ENCODE assay signal across 1 cellular context in genomic region chr12:31728917-31729640, GRCh38.
TF ChIP-seq lines count a peak whose summit lies in the region.

Gene AMN1 (minus strand): TSS chr12:31729021. CDS start chr12:31729008, 13 bp downstream.

TF ChIP-seq in HepG2, 621 proteins besides CTCF, POLR2A, EP300 and RAD21 (continued from another document and continues in another):
- no peak for TF ChIP-seq KIAA2018 (CRISPR knock-in tag; IDR thresholded peaks at IDR 0.05; ENCODE audit: borderline replicate concordance)
- TF ChIP-seq ZNF101 (CRISPR knock-in tag; IDR thresholded peaks at IDR 0.05; ENCODE audit: borderline replicate concordance, low read depth): no peak
- TF ChIP-seq GTF3A (CRISPR knock-in tag; conservative IDR thresholded peaks at IDR 0.05): no peak
- TF ChIP-seq, protein P1, sequence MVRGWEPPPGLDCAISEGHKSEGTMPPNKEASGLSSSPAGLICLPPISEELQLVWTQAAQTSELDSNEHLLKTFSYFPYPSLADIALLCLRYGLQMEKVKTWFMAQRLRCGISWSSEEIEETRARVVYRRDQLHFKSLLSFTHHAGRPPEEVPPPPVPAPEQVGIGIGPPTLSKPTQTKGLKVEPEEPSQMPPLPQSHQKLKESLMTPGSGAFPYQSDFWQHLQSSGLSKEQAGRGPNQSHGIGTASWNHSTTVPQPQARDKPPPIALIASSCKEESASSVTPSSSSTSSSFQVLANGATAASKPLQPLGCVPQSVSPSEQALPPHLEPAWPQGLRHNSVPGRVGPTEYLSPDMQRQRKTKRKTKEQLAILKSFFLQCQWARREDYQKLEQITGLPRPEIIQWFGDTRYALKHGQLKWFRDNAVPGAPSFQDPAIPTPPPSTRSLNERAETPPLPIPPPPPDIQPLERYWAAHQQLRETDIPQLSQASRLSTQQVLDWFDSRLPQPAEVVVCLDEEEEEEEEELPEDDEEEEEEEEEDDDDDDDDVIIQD (CRISPR knock-in tag; IDR thresholded peaks at IDR 0.05; ENCODE audit: low read depth): peak; percentile 71
- no peak for TF ChIP-seq FOXM1 (CRISPR knock-in tag; IDR thresholded peaks at IDR 0.05)
- TF ChIP-seq ZNF543 (CRISPR knock-in tag; IDR thresholded peaks at IDR 0.05): no peak
- TF ChIP-seq RARA (CRISPR knock-in tag; IDR thresholded peaks at IDR 0.05): no peak
- peak; percentile 87 for TF ChIP-seq ZNF121 (CRISPR knock-in tag; IDR thresholded peaks at IDR 0.05)
- no peak for TF ChIP-seq TGIF2 (CRISPR knock-in tag; IDR thresholded peaks at IDR 0.05)
- TF ChIP-seq, protein P2, sequence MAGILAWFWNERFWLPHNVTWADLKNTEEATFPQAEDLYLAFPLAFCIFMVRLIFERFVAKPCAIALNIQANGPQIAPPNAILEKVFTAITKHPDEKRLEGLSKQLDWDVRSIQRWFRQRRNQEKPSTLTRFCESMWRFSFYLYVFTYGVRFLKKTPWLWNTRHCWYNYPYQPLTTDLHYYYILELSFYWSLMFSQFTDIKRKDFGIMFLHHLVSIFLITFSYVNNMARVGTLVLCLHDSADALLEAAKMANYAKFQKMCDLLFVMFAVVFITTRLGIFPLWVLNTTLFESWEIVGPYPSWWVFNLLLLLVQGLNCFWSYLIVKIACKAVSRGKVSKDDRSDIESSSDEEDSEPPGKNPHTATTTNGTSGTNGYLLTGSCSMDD (CRISPR knock-in tag; IDR thresholded peaks at IDR 0.05): no peak
- no peak for TF ChIP-seq ATAD3A (CRISPR knock-in tag; IDR thresholded peaks at IDR 0.05)
- TF ChIP-seq TCF12 (IDR thresholded peaks at IDR 0.05): no peak
- no peak for TF ChIP-seq TCF12 (CRISPR knock-in tag; IDR thresholded peaks at IDR 0.05)
- TF ChIP-seq GATA4 (IDR thresholded peaks at IDR 0.05; ENCODE audit: borderline replicate concordance, low read depth): no peak; the same call in 1 of the 2 replicates
- no peak for TF ChIP-seq MTF2 (CRISPR knock-in tag; IDR thresholded peaks at IDR 0.05; ENCODE audit: borderline replicate concordance)
- TF ChIP-seq ZNF552 (CRISPR knock-in tag; IDR thresholded peaks at IDR 0.05; ENCODE audit: borderline replicate concordance): peak; percentile 59; the same call in 1 of the 2 replicates
- TF ChIP-seq ZNF382 (CRISPR knock-in tag; IDR thresholded peaks at IDR 0.05; ENCODE audit: borderline replicate concordance): no peak
- peak; percentile 71 for TF ChIP-seq RNF2 (conservative IDR thresholded peaks at IDR 0.05; ENCODE audit: low read depth)
- no peak for TF ChIP-seq RFXAP (CRISPR knock-in tag; IDR thresholded peaks at IDR 0.05; ENCODE audit: borderline replicate concordance)
- TF ChIP-seq ZBTB10 (CRISPR knock-in tag; IDR thresholded peaks at IDR 0.05; ENCODE audit: borderline replicate concordance): no peak
- TF ChIP-seq MTERF4 (CRISPR knock-in tag; IDR thresholded peaks at IDR 0.05): no peak
- TF ChIP-seq KAT7 (CRISPR knock-in tag; IDR thresholded peaks at IDR 0.05; ENCODE audit: borderline replicate concordance): peak; percentile 24; the same call in 1 of the 2 replicates
- no peak for TF ChIP-seq ZNF367 (CRISPR knock-in tag; IDR thresholded peaks at IDR 0.05; ENCODE audit: borderline replicate concordance)
- TF ChIP-seq ZNF772 (CRISPR knock-in tag; IDR thresholded peaks at IDR 0.05): no peak
- TF ChIP-seq PRPF4 (IDR thresholded peaks at IDR 0.05; ENCODE audit: low read depth, low read length, poor library complexity, severe bottlenecking): no peak
- peak; percentile 57; the same call in 1 of the 2 replicates for TF ChIP-seq ZNF512B (CRISPR knock-in tag; IDR thresholded peaks at IDR 0.05; ENCODE audit: borderline replicate concordance)
- peak; percentile 39; the same call in 1 of the 2 replicates for TF ChIP-seq ETV6 (CRISPR knock-in tag; conservative IDR thresholded peaks at IDR 0.05)
- TF ChIP-seq MTA3 (CRISPR knock-in tag; IDR thresholded peaks at IDR 0.05): no peak
- TF ChIP-seq KLF13 (CRISPR knock-in tag; IDR thresholded peaks at IDR 0.05): no peak
- peak; percentile 33 for TF ChIP-seq DBP (CRISPR knock-in tag; IDR thresholded peaks at IDR 0.05; ENCODE audit: not compliant biosample characterization)
- no peak for TF ChIP-seq ZNF570 (CRISPR knock-in tag; IDR thresholded peaks at IDR 0.05; ENCODE audit: borderline replicate concordance)
- no peak for TF ChIP-seq FLYWCH1 (CRISPR knock-in tag; IDR thresholded peaks at IDR 0.05)
- TF ChIP-seq, protein P3, sequence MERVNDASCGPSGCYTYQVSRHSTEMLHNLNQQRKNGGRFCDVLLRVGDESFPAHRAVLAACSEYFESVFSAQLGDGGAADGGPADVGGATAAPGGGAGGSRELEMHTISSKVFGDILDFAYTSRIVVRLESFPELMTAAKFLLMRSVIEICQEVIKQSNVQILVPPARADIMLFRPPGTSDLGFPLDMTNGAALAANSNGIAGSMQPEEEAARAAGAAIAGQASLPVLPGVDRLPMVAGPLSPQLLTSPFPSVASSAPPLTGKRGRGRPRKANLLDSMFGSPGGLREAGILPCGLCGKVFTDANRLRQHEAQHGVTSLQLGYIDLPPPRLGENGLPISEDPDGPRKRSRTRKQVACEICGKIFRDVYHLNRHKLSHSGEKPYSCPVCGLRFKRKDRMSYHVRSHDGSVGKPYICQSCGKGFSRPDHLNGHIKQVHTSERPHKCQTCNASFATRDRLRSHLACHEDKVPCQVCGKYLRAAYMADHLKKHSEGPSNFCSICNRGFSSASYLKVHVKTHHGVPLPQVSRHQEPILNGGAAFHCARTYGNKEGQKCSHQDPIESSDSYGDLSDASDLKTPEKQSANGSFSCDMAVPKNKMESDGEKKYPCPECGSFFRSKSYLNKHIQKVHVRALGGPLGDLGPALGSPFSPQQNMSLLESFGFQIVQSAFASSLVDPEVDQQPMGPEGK (CRISPR knock-in tag; IDR thresholded peaks at IDR 0.05): peak; percentile 73
- no peak for TF ChIP-seq ADNP (CRISPR knock-in tag; IDR thresholded peaks at IDR 0.05)
- peak; percentile 77; the same call in 1 of the 2 replicates for TF ChIP-seq PCBP1 (IDR thresholded peaks at IDR 0.05; ENCODE audit: borderline replicate concordance, low read depth, low read length)
- peak; percentile 34; the same call in 1 of the 2 replicates for TF ChIP-seq ZNF276 (CRISPR knock-in tag; IDR thresholded peaks at IDR 0.05; ENCODE audit: low read depth)
- TF ChIP-seq ZNF619 (CRISPR knock-in tag; IDR thresholded peaks at IDR 0.05): no peak
- TF ChIP-seq YEATS4 (CRISPR knock-in tag; IDR thresholded peaks at IDR 0.05; ENCODE audit: borderline replicate concordance): peak; percentile 53; the same call in 1 of the 2 replicates
